ENCODE assay signal across 17 cellular contexts in the genomic region with DNA sequence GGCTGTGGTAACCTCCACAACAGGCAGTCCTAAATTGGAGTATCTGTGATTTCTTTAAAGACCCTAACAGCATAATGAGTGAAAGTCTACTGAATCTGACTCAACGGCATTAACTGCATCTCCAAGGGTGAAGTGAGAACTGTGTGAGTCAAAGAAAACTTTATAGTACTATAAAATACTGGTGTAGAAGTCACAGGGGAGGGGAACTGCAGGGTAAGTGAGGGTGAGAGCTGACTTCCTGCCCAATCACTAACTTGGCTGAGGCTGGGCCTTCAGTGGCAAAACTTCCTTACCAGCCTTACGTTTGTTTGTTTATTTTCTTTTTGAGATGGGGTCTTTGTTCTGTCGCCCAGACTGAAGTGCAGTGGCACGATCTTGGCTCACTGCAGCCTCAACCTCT.
"Had no signal": no experiment of that assay in that cellular context is flagged by ENCODE, and none has a peak within 500 bp of the region (broad histone marks: within the 10 kb centered on the region; RNA-seq: fewer than 3 reads in every experiment).

No MANE protein-coding gene starts in this region.

- H3K4me3 Mint-ChIP-seq: activated CD4-positive, alpha-beta memory T cell treated with anti-CD3 and anti-CD28 coated beads for 36 hours; activated T-cell treated with anti-CD3 and anti-CD28 coated beads, Interleukin-2, amount 50 U/mL, for 4 hours had no signal

- H3K27ac ChIP-seq: body of pancreas, esophagus muscularis mucosa, left ventricle myocardium inferior, ovary, stomach, thoracic aorta, uterus, VCaP had no signal

- H3K9me3 ChIP-seq: body of pancreas, esophagus muscularis mucosa, left ventricle myocardium inferior, ovary, stomach, thoracic aorta, uterus had no signal

- H3K9me3 Mint-ChIP-seq: activated CD4-positive, alpha-beta memory T cell treated with anti-CD3 and anti-CD28 coated beads for 36 hours; activated naive CD4-positive, alpha-beta T cell treated with anti-CD3 and anti-CD28 coated beads, Interleukin-2, amount 50 U/mL, for 72 hours; activated T-cell treated with anti-CD3 and anti-CD28 coated beads, Interleukin-2, amount 50 U/mL, for 4 hours had no signal

- H3K36me3 Mint-ChIP-seq: activated CD4-positive, alpha-beta memory T cell treated with anti-CD3 and anti-CD28 coated beads for 36 hours; activated naive CD4-positive, alpha-beta T cell treated with anti-CD3 and anti-CD28 coated beads, Interleukin-2, amount 50 U/mL, for 72 hours had no signal

- H3K4me3 ChIP-seq: body of pancreas, esophagus muscularis mucosa, left ventricle myocardium inferior, ovary, stomach, thoracic aorta, uterus had no signal

- H3K4me1 ChIP-seq: body of pancreas, uterus had no signal

- ATAC-seq: activated naive CD4-positive, alpha-beta T cell treated with anti-CD3 and anti-CD28 coated beads, Interleukin-2, amount 50 U/mL, for 72 hours; activated T-cell treated with anti-CD3 and anti-CD28 coated beads, Interleukin-2, amount 50 U/mL, for 4 hours; body of pancreas had no signal

- H3K27me3 ChIP-seq: body of pancreas, esophagus muscularis mucosa, ovary, stomach, uterus had no signal

- H3K27me3 Mint-ChIP-seq: activated CD4-positive, alpha-beta memory T cell treated with anti-CD3 and anti-CD28 coated beads for 36 hours had no signal

- H3K27ac Mint-ChIP-seq: activated CD4-positive, alpha-beta memory T cell treated with anti-CD3 and anti-CD28 coated beads for 36 hours; activated naive CD4-positive, alpha-beta T cell treated with anti-CD3 and anti-CD28 coated beads, Interleukin-2, amount 50 U/mL, for 72 hours had no signal

- H3K36me3 ChIP-seq: esophagus muscularis mucosa, left ventricle myocardium inferior, ovary, stomach, thoracic aorta, uterus had no signal

- DNase-seq: activated CD4-positive, alpha-beta memory T cell treated with anti-CD3 and anti-CD28 coated beads for 36 hours; activated effector memory CD4-positive, alpha-beta T cell treated with anti-CD3 and anti-CD28 coated beads, Interleukin-2, amount 50 U/mL, for 16 hours; activated T-cell treated with anti-CD3 and anti-CD28 coated beads, Interleukin-2, amount 50 U/mL, for 4 hours; amniotic stem cell; body of pancreas; central memory CD4-positive, alpha-beta T cell; left ventricle myocardium inferior; mesenchymal stem cell; ovary; stimulated activated CD4-positive, alpha-beta T cell treated with anti-CD3 and anti-CD28 coated beads, Interleukin-4, amount 100 ng/mL, for 4 hours; stomach; T-helper 9 cell; uterus had no signal
